ENCODE assay signal across 19 cellular contexts in genomic region chr16:69453936-69454335, GRCh38.
"Had no signal": no experiment of that assay in that cellular context is flagged by ENCODE, and none has a peak within 500 bp of the region (broad histone marks: within the 10 kb centered on the region; RNA-seq: fewer than 3 reads in every experiment).

No MANE protein-coding gene starts in this region.

- H3K4me3 Mint-ChIP-seq: activated naive CD4-positive, alpha-beta T cell treated with anti-CD3 and anti-CD28 coated beads, Interleukin-2, amount 50 U/mL, for 24 hours; activated T-helper 1 cell treated with anti-CD3 and anti-CD28 coated beads, Interleukin-12 subunit alpha, Interleukin-12 subunit beta, Interleukin-2, Interleukin-4 antibody, amounts not matched to agents 30 ng/mL and 10 ng/mL and 1 ng/mL, durations not matched to agents 14 hours and 24 hours and 36 hours; neural crest cell; stimulated activated naive CD8-positive, alpha-beta T cell treated with anti-CD3 and anti-CD28 coated beads, Interleukin-15, amount 100 ng/mL, for 72 hours; WTC11 had no signal

- DNase-seq: activated CD4-positive, alpha-beta T cell treated with anti-CD3 and anti-CD28 coated beads, Interleukin-2, amount 50 U/mL, for 48 hours; activated gamma-delta T cell treated with Interleukin-2 at 50 U/mL for 16 hours; adrenal gland; central memory CD4-positive, alpha-beta T cell; effector memory CD4-positive, alpha-beta T cell; foreskin melanocyte; left ventricle myocardium inferior; occipital lobe; right lobe of liver; stimulated activated CD4-positive, alpha-beta T cell treated with anti-CD3 and anti-CD28 coated beads, Interleukin-1b, Interleukin-23, amount 100 ng/mL, for 48 hours; stimulated activated naive CD8-positive, alpha-beta T cell treated with anti-CD3 and anti-CD28 coated beads, Interleukin-15, amount 100 ng/mL, for 72 hours; tibial artery had no signal

- H3K4me1 Mint-ChIP-seq: neural crest cell, WTC11 had no signal

- FAIRE-seq: colon, endothelial cell of umbilical vein had no signal

- H3K27me3 Mint-ChIP-seq: activated naive CD4-positive, alpha-beta T cell treated with anti-CD3 and anti-CD28 coated beads, Interleukin-2, amount 50 U/mL, for 24 hours; stimulated activated naive CD8-positive, alpha-beta T cell treated with anti-CD3 and anti-CD28 coated beads, Interleukin-15, amount 100 ng/mL, for 72 hours had no signal

- H3K27ac Mint-ChIP-seq: activated T-helper 1 cell treated with anti-CD3 and anti-CD28 coated beads, Interleukin-12 subunit alpha, Interleukin-12 subunit beta, Interleukin-2, Interleukin-4 antibody, amounts not matched to agents 30 ng/mL and 10 ng/mL and 1 ng/mL, durations not matched to agents 14 hours and 24 hours and 36 hours; stimulated activated naive CD8-positive, alpha-beta T cell treated with anti-CD3 and anti-CD28 coated beads, Interleukin-15, amount 100 ng/mL, for 72 hours; WTC11 had no signal

- H3K9me3 Mint-ChIP-seq: activated naive CD4-positive, alpha-beta T cell treated with anti-CD3 and anti-CD28 coated beads, Interleukin-2, amount 50 U/mL, for 24 hours; activated T-helper 1 cell treated with anti-CD3 and anti-CD28 coated beads, Interleukin-12 subunit alpha, Interleukin-12 subunit beta, Interleukin-2, Interleukin-4 antibody, amounts not matched to agents 30 ng/mL and 10 ng/mL and 1 ng/mL, durations not matched to agents 14 hours and 24 hours and 36 hours; neural crest cell; stimulated activated naive CD8-positive, alpha-beta T cell treated with anti-CD3 and anti-CD28 coated beads, Interleukin-15, amount 100 ng/mL, for 72 hours; WTC11 had no signal

- ATAC-seq: esophagus mucosa; right lobe of liver; stimulated activated naive CD8-positive, alpha-beta T cell treated with anti-CD3 and anti-CD28 coated beads, Interleukin-15, amount 100 ng/mL, for 72 hours; WTC11 had no signal
